Comparison of ENCODE assay signal across 22 cellular contexts in the genomic region with DNA sequence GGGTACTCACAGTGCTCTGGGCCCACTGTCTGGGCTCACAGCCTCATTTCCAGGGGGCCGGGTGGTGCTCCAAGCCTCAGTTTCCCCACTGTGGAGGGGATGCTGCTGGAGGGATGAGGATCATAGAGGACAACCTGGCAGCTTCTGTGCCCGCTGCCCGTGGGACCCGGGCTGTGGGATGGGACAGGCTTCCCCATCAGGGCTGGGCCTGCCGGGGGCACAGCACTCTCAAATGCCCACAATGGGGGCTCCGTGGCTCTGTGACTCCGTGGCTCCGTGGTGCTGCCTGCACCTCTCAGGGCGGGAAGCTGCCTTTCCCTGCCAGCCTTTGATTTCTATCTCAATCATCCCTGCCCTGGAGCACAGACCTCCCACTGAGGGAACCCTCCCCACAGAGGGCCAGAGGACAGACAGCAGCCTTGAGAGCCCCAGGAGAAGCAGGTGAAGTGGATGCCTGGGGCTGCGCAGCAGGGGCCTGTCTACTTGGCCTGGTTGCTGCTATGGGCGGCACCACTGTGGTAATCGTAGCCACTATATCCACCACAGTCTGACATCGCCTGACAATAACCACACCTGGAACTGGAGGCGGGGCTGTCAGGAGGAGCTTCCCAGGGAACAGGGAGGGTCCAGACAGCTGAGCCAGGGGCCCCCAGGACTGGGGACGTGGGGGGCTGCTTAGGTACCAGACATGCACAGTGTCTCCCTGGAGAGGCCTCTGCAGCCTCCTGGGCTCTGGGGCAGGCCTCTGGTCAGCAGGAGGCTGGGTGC.
"Had no signal": no experiment of that assay in that cellular context is flagged by ENCODE, and none has a peak within 500 bp of the region (broad histone marks: within the 10 kb centered on the region; RNA-seq: fewer than 3 reads in every experiment).

No MANE protein-coding gene starts in this region.

- H3K9me3 Mint-ChIP-seq: activated naive CD4-positive, alpha-beta T cell treated with anti-CD3 and anti-CD28 coated beads, Interleukin-2, amount 50 U/mL, for 24 hours; activated T-cell treated with anti-CD3 and anti-CD28 coated beads, Interleukin-2, amount 50 U/mL, for 72 hours had no signal

- H3K36me3 Mint-ChIP-seq: activated naive CD4-positive, alpha-beta T cell treated with anti-CD3 and anti-CD28 coated beads, Interleukin-2, amount 50 U/mL, for 24 hours; type B pancreatic cell had no signal

- ATAC-seq: activated T-cell treated with anti-CD3 and anti-CD28 coated beads, Interleukin-2, amount 50 U/mL, for 72 hours; body of pancreas; gastroesophageal sphincter; left ventricle myocardium superior; pancreas; psoas muscle had no signal

- DNase-seq: activated CD4-positive, alpha-beta T cell treated with anti-CD3 and anti-CD28 coated beads for 4 hours; activated CD4-positive, alpha-beta T cell treated with anti-CD3 and anti-CD28 coated beads, Interleukin-2, amount 50 U/mL, for 48 hours; activated CD4-positive, CD25-positive, alpha-beta regulatory T cell; activated effector memory CD4-positive, alpha-beta T cell treated with Interleukin-2 at 50 U/mL for 16 hours; activated T-cell treated with anti-CD3 and anti-CD28 coated beads, Interleukin-2, amount 50 U/mL, for 72 hours; anterior cingulate cortex; body of pancreas; cortex of kidney; head of caudate nucleus; hypothalamus; left ventricle myocardium superior; mammary epithelial cell; midbrain; psoas muscle; spleen; stimulated activated CD4-positive, alpha-beta T cell treated with anti-CD3 and anti-CD28 coated beads, Interleukin-4, amount 100 ng/mL, for 1 hour; stimulated activated naive CD4-positive, alpha-beta T cell treated with Interleukin-2 at 50 U/mL for 16 hours had no signal

- H3K4me1 Mint-ChIP-seq: activated naive CD4-positive, alpha-beta T cell treated with anti-CD3 and anti-CD28 coated beads, Interleukin-2, amount 50 U/mL, for 24 hours; nephron had no signal

- H3K27me3 Mint-ChIP-seq: type B pancreatic cell had no signal

- H3K27ac Mint-ChIP-seq: activated naive CD4-positive, alpha-beta T cell treated with anti-CD3 and anti-CD28 coated beads, Interleukin-2, amount 50 U/mL, for 24 hours; activated T-cell treated with anti-CD3 and anti-CD28 coated beads, Interleukin-2, amount 50 U/mL, for 72 hours; nephron; type B pancreatic cell had no signal

- H3K4me3 Mint-ChIP-seq: activated naive CD4-positive, alpha-beta T cell treated with anti-CD3 and anti-CD28 coated beads, Interleukin-2, amount 50 U/mL, for 24 hours; activated T-cell treated with anti-CD3 and anti-CD28 coated beads, Interleukin-2, amount 50 U/mL, for 72 hours; nephron; type B pancreatic cell had no signal
